Comparison of ENCODE assay signal across 23 cellular contexts in genomic region chr12:89593873-89594272, GRCh38.
"Had no signal": no experiment of that assay in that cellular context is flagged by ENCODE, and none has a peak within 500 bp of the region (broad histone marks: within the 10 kb centered on the region; RNA-seq: fewer than 3 reads in every experiment).

No MANE protein-coding gene starts in this region.

- H3K27ac ChIP-seq: HL-60, SJSA1, SK-N-MC had no signal

- H3K27me3 Mint-ChIP-seq: IgD-negative memory B cell had no signal

- H3K9me3 Mint-ChIP-seq: IgD-negative memory B cell had no signal

- FAIRE-seq: HTR-8/SVneo had no signal

- H3K27me3 ChIP-seq: MG63, SJSA1 had no signal

- DNase-seq: KBM-7, MG63, NCI-H1092, NCI-H1105 treated with DMSO at 0.1 percent for 48 hours, NCI-H1436, NCI-H187, NCI-H2029, NCI-H2081 treated with DMSO at 0.1 percent for 48 hours, NCI-H2171, NCI-H226, NCI-H446, NCI-H510A, NCI-H524 treated with DMSO at 0.1 percent for 48 hours, NCI-H69, NCI-H774, Right ventricle myocardium superior, RPMI8226, SIG-M5 had no signal

- H3K4me3 ChIP-seq: MG63, SJSA1, SK-N-MC had no signal

- H3K9me3 ChIP-seq: MG63, SJSA1 had no signal

- H3K4me3 Mint-ChIP-seq: IgD-negative memory B cell had no signal
